In the genomic region with DNA sequence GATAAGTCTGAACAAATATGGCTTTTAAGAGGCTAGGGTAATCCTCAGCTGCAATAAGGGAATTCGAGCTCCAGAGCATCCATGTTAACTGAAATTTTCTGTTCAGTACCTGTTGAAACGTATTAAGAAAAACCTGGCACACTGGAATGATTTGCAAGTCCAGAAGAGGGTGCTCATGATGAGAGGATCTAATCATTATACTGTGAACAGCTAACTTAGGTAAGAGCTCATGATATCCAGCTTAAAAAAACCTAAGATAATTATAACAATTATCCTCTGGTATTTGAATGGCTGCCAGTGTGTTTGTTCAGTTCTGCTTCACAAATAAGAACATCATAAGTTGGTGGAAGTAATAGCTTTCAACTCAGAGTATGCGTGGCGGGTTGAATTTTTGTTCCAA, we compare ENCODE assay signal across 22 cellular contexts.
A peak's percentile ranks its signal among the peaks of the same experiment; 100 is the strongest.
DNase-seq lines count a peak whose midpoint lies in the region; ATAC-seq, FAIRE-seq and TF ChIP-seq lines count a peak whose summit lies in the region.
"Had no signal": no experiment of that assay in that cellular context is flagged by ENCODE, and none has a peak within 500 bp of the region (broad histone marks: within the 10 kb centered on the region; RNA-seq: fewer than 3 reads in every experiment).

No MANE protein-coding gene starts in this region.

- no peak for ATAC-seq in HG03280 (IDR thresholded peaks at IDR 0.05; ENCODE audit: unreplicated experiment)
- ATAC-seq: CD8-positive, alpha-beta T cell; left lobe of liver; natural killer cell; T-helper 17 cell had no signal

- POLR2A ChIA-PET in activated CD4-positive, alpha-beta memory T cell treated with anti-CD3 and anti-CD28 coated beads, Interleukin-2, amount 10 ng/mL, durations not matched to agents 7 days and 5 days (lab: Charles Lee) = no interaction called here

- no peaks in the 10 kb centered on the region for H3K36me3 ChIP-seq in bronchial epithelial cell (ENCODE audit: control insufficient read depth, insufficient read depth, low read length)
- H3K36me3 ChIP-seq: esophagus muscularis mucosa, sigmoid colon, tibial artery, WERI-Rb-1 had no signal

- H3K9me3 Mint-ChIP-seq in activated CD4-positive, alpha-beta memory T cell treated with anti-CD3 and anti-CD28 coated beads, Interleukin-2, amount 10 ng/mL, durations not matched to agents 7 days and 5 days = peaks cover 3% of the 10 kb centered on the region

- no peaks in the 10 kb centered on the region for H3K36me3 Mint-ChIP-seq in activated CD4-positive, alpha-beta memory T cell treated with anti-CD3 and anti-CD28 coated beads, Interleukin-2, amount 10 ng/mL, durations not matched to agents 7 days and 5 days (ENCODE audit: low read depth)
- H3K36me3 Mint-ChIP-seq: activated CD4-positive, alpha-beta memory T cell treated with anti-CD3 and anti-CD28 coated beads for 36 hours; CD8-positive, alpha-beta T cell; natural killer cell had no signal

- FAIRE-seq in bronchial epithelial cell (lab: Jason Lieb, UNC) = no peak
- FAIRE-seq: GM18507 had no signal

- H3K27me3 Mint-ChIP-seq in activated CD4-positive, alpha-beta memory T cell treated with anti-CD3 and anti-CD28 coated beads, Interleukin-2, amount 10 ng/mL, durations not matched to agents 7 days and 5 days = no peaks in the 10 kb centered on the region
- H3K27me3 Mint-ChIP-seq: activated CD4-positive, alpha-beta memory T cell treated with anti-CD3 and anti-CD28 coated beads for 36 hours; T-helper 17 cell had no signal

- no peak for TF ChIP-seq CTCF in bronchial epithelial cell (IDR thresholded peaks at IDR 0.05; ENCODE audit: insufficient read depth, low read length, severe bottlenecking)

- H3K4me3 Mint-ChIP-seq in activated CD4-positive, alpha-beta memory T cell treated with anti-CD3 and anti-CD28 coated beads, Interleukin-2, amount 10 ng/mL, durations not matched to agents 7 days and 5 days = no peak overlapping the region
- H3K4me3 Mint-ChIP-seq: activated CD4-positive, alpha-beta memory T cell treated with anti-CD3 and anti-CD28 coated beads for 36 hours; CD8-positive, alpha-beta T cell; natural killer cell; T-helper 17 cell had no signal

- H3K4me3 ChIP-seq in bronchial epithelial cell (ENCODE audit: low read depth, low read length) = no peak overlapping the region
- H3K4me3 ChIP-seq: esophagus muscularis mucosa, GM23248, sigmoid colon, tibial artery had no signal

- H3K4me1 Mint-ChIP-seq in activated CD4-positive, alpha-beta memory T cell treated with anti-CD3 and anti-CD28 coated beads, Interleukin-2, amount 10 ng/mL, durations not matched to agents 7 days and 5 days = no peaks in the 10 kb centered on the region
- H3K4me1 Mint-ChIP-seq: natural killer cell, T-helper 17 cell had no signal

- DNase-seq in DMS53 (lab: John Stamatoyannopoulos, UW) (peak; percentile 70), NCI-H1092 (lab: John Stamatoyannopoulos, UW) (peak; percentile 16), NCI-H69 (lab: John Stamatoyannopoulos, UW) (peak; percentile 65), bronchial epithelial cell (ENCODE audit: low read depth) (peak; percentile 11), occipital lobe (lab: John Stamatoyannopoulos, UW) (no peak)
- DNase-seq in activated CD4-positive, alpha-beta memory T cell treated with anti-CD3 and anti-CD28 coated beads, Interleukin-2, amount 10 ng/mL, durations not matched to agents 7 days and 5 days = no peak
- DNase-seq: activated CD4-positive, alpha-beta memory T cell treated with anti-CD3 and anti-CD28 coated beads for 36 hours; amniotic stem cell; CD8-positive, alpha-beta T cell; GM23248; natural killer cell; NCI-H2171; SIG-M5; sigmoid colon; stimulated activated naive CD4-positive, alpha-beta T cell; T-helper 17 cell; tibial artery; WERI-Rb-1 had no signal

- CTCF ChIA-PET in activated CD4-positive, alpha-beta memory T cell treated with anti-CD3 and anti-CD28 coated beads, Interleukin-2, amount 10 ng/mL, durations not matched to agents 7 days and 5 days (lab: Charles Lee) = no interaction called here

- no peaks in the 10 kb centered on the region for H3K27me3 ChIP-seq in bronchial epithelial cell (ENCODE audit: control insufficient read depth, insufficient read depth, low read length)
- H3K27me3 ChIP-seq: esophagus muscularis mucosa, sigmoid colon, tibial artery had no signal

- H3K27ac Mint-ChIP-seq in activated CD4-positive, alpha-beta memory T cell treated with anti-CD3 and anti-CD28 coated beads, Interleukin-2, amount 10 ng/mL, durations not matched to agents 7 days and 5 days = no peak overlapping the region
- H3K27ac Mint-ChIP-seq: activated CD4-positive, alpha-beta memory T cell treated with anti-CD3 and anti-CD28 coated beads for 36 hours; CD8-positive, alpha-beta T cell; natural killer cell; T-helper 17 cell had no signal

Comparison
In these comparisons a context has a peak if more than half of its experiments do, and no peak if none do; other contexts are left out.
1. DNase-seq: peak in DMS53 (single experiment), NCI-H1092 (single experiment), NCI-H69 (single experiment) and bronchial epithelial cell (single experiment); none in occipital lobe (single experiment) and activated CD4-positive, alpha-beta memory T cell treated with anti-CD3 and anti-CD28 coated beads, Interleukin-2, amount 10 ng/mL, durations not matched to agents 7 days and 5 days (single experiment).